ENCODE assay signal across 18 cellular contexts in genomic region chr3:58617338-58617761, GRCh38. TPM values are rescaled to one million over a fixed set of nuclear protein-coding genes. Genes with fewer than 3 reads are reported as not detected.
DNase-seq lines count a peak whose midpoint lies in the region; ATAC-seq and TF ChIP-seq lines count a peak whose summit lies in the region.
"Had no signal": no experiment of that assay in that cellular context is flagged by ENCODE, and none has a peak within 500 bp of the region (broad histone marks: within the 10 kb centered on the region; RNA-seq: fewer than 3 reads in every experiment).

No MANE protein-coding gene starts in this region.

- peak overlapping the region; percentile 78 for H3K4me3 Mint-ChIP-seq in type B pancreatic cell

- H3K27me3 Mint-ChIP-seq in type B pancreatic cell, result peaks cover 3% of the 10 kb centered on the region

- H3K4me3 ChIP-seq in fibroblast of villous mesenchyme (ENCODE audit: low read depth, low read length) (no peak overlapping the region), ovary (no peak overlapping the region)
- H3K4me3 ChIP-seq: BLaER1 treated with 17β-estradiol and CSF1 and Interleukin-3, amounts not matched to agents 10 nM and 100 nM; GM23248 had no signal

- WGBS in ovary, 3 donors, result 24 to 34% (median 24%) methylated on average over 8 of the region's 8 CpGs

- no peak for TF ChIP-seq EP300 in ovary (IDR thresholded peaks at IDR 0.05)

- no peak for TF ChIP-seq POLR2A in ovary (IDR thresholded peaks at IDR 0.05)

- H3K36me3 Mint-ChIP-seq in type B pancreatic cell, result no peaks in the 10 kb centered on the region

- H3K36me3 ChIP-seq in ovary, result no peaks in the 10 kb centered on the region
- H3K36me3 ChIP-seq: BLaER1 treated with 17β-estradiol and CSF1 and Interleukin-3, amounts not matched to agents 10 nM and 100 nM had no signal

- peaks cover 8% of the 10 kb centered on the region for H3K4me1 ChIP-seq in ovary (ENCODE audit: insufficient read depth)
- H3K4me1 ChIP-seq: BLaER1 treated with 17β-estradiol and CSF1 and Interleukin-3, amounts not matched to agents 10 nM and 100 nM had no signal

- H3K27me3 ChIP-seq in ovary, result no peaks in the 10 kb centered on the region
- H3K27me3 ChIP-seq: BLaER1 treated with 17β-estradiol and CSF1 and Interleukin-3, amounts not matched to agents 10 nM and 100 nM had no signal

- H3K27ac ChIP-seq in angular gyrus (ENCODE audit: low read depth, low read length) (peak overlapping the region; percentile 85), ovary (peak overlapping the region in 1 of 2 donors; percentile 9)
- H3K27ac ChIP-seq: BLaER1 treated with 17β-estradiol and CSF1 and Interleukin-3, amounts not matched to agents 10 nM and 100 nM; epithelial cell of prostate; GM23248; KMS-11 had no signal

- H3K9me3 ChIP-seq in ovary, result no peaks in the 10 kb centered on the region
- H3K9me3 ChIP-seq: BLaER1 treated with 17β-estradiol and CSF1 and Interleukin-3, amounts not matched to agents 10 nM and 100 nM had no signal

- H3K9me3 Mint-ChIP-seq in type B pancreatic cell, result peaks cover 3% of the 10 kb centered on the region

- intact Hi-C loops in ovary (cut with DNase I), result no loop called here

- TF ChIP-seq CTCF in fibroblast of villous mesenchyme (IDR thresholded peaks at IDR 0.05; ENCODE audit: insufficient read depth, low read depth, low read length) (no peak), ovary (IDR thresholded peaks at IDR 0.05) (no peak), type B pancreatic cell (conservative IDR thresholded peaks at IDR 0.05) (no peak), GM10266 (IDR thresholded peaks at IDR 0.05; ENCODE audit: control insufficient read depth, insufficient read depth, low read depth, missing control alignments) (no peak)

- peak; percentile 71 for DNase-seq in fibroblast of villous mesenchyme (ENCODE audit: low read depth)
- peak in 4 of 5 donors; percentile 30 to 84 (median 77) for DNase-seq in ovary
- DNase-seq in type B pancreatic cell (ENCODE audit: extremely low spot score, unreplicated experiment), result no peak
- DNase-seq in GM10266 (ENCODE audit: extremely low spot score), result no peak
- DNase-seq in HUDEP-2 (lab: John Stamatoyannopoulos, UW; ENCODE audit: unreplicated experiment in 76 of 76), result no peak
- DNase-seq: activated naive CD4-positive, alpha-beta T cell treated with Interleukin-2 at 50 U/mL for 16 hours; GM23248; NCI-H146; NCI-H69; stimulated activated CD4-positive, alpha-beta T cell treated with anti-CD3 and anti-CD28 coated beads, Interleukin-12 subunit alpha, Interleukin-12 subunit beta, amount 100 ng/mL, for 4 hours; T-helper 1 cell had no signal

- peaks cover 29% of the 10 kb centered on the region for H3K4me1 Mint-ChIP-seq in type B pancreatic cell (ENCODE audit: unreplicated experiment)

- peak overlapping the region; percentile 98 for H3K27ac Mint-ChIP-seq in type B pancreatic cell

- ATAC-seq in GM21619 (IDR thresholded peaks at IDR 0.05; ENCODE audit: unreplicated experiment), result no peak

RNA-seq across cellular contexts. Expression of gene FAM107A, which starts 40.2 kb away (rescaled TPM):
- total RNA-seq in fibroblast of villous mesenchyme (not detected in 2 replicates), ovary (10 to 100 TPM in 5 of 7 donors, 1 to 10 TPM in 2; 2.7 to 47.3 (median 14.4) TPM), type B pancreatic cell (ENCODE audit: low replicate concordance) (2.9 and 4.5 TPM in 2 replicates)
- 10 to 100 TPM; 14.0 to 19.9 TPM for polyA plus RNA-seq in ovary
- total RNA-seq: bronchial epithelial cell had no signal

RNA-seq across cellular contexts. Expression of gene FAM3D, which starts 49.2 kb away (rescaled TPM):
- not detected in 2 replicates for total RNA-seq in fibroblast of villous mesenchyme
- total RNA-seq in ovary, result 1 to 10 TPM in 1 of 7 donors, under 1 TPM in 1, not detected in 5; 0.36 to 6.3 TPM
- not detected for polyA plus RNA-seq in ovary
- 7.4 and 7.6 TPM in 2 replicates for total RNA-seq in type B pancreatic cell (ENCODE audit: low replicate concordance)
- total RNA-seq: GM23248 had no signal
- polyA plus RNA-seq: GM23248, neural cell had no signal

Comparison
In these comparisons a context has a peak if more than half of its experiments do, and no peak if none do; other contexts are left out.
1. DNase-seq: peak in fibroblast of villous mesenchyme (single experiment) and ovary (4 of 5); none in type B pancreatic cell (single experiment), GM10266 (single experiment) and HUDEP-2 (0 of 76).